Comparison of ENCODE assay signal across 8 cellular contexts in the genomic region with DNA sequence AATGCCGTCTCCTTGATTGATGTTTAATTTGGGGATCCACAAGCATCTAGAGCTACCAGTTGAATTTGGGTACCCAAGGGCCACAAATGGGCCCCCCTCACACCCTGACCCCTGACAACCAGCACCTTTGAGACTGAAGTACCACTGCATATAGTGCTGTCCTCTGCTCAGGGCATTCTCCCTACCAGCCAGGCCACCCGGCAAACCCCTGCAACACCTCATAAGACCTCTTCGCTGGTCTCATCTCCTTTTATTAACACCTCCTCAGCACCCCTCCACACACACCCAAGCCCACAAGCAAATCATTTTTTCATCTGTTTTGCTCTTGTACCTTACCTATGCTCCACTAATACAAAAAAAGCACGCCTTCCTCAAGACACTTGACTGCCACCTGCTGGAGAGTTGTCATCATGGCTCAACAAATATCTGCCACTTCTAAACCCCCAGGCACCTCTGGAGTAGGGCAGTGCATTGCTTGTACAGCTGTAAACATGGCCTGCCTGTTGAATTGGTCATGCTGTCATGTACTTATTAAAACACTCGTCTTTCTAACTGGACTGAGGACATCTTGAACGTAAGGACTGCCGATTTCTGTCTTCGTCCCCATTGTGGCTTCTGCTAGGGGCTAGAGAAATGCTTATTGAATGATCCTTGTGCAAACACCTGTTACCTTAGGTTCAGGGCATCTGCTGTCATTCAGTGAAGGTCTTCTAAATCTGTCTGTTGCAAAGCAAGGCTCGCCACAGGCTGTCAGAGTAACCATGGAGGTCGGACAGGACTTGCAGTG.
A peak's percentile ranks its signal among the peaks of the same experiment; 100 is the strongest.
DNase-seq lines count a peak whose midpoint lies in the region; ATAC-seq and TF ChIP-seq lines count a peak whose summit lies in the region.

No MANE protein-coding gene starts in this region.

- peak; percentile 79 for DNase-seq in CD1c-positive myeloid dendritic cell (ENCODE audit: extremely low spot score)
- DNase-seq in Peyer's patch: peak in 2 of 3 donors; percentile 70 to 88
- DNase-seq in activated T-helper 1 cell treated with Interleukin-2 at 50 U/mL for 16 hours (ENCODE audit: low read depth): peak; percentile 29
- peak; percentile 76 for DNase-seq in fibroblast of villous mesenchyme (ENCODE audit: low read depth)
- peak; percentile 74 for DNase-seq in omental fat pad (ENCODE audit: low spot score)
- DNase-seq in tibial nerve (ENCODE audit: low spot score in 2 of 2): peak; percentile 50 to 87

- H3K4me2 ChIP-seq in KMS-11: no peak overlapping the region

- H4K20me1 ChIP-seq in KMS-11 (ENCODE audit: insufficient read depth): 0 out of 2 replicates have a peak, but pooled peaks cover 5% of the 10 kb centered on the region

- H3K27ac ChIP-seq in KMS-11 (no peak overlapping the region), Peyer's patch (no peak overlapping the region), tibial nerve (no peak overlapping the region)

- TF ChIP-seq POLR2A in Peyer's patch (IDR thresholded peaks at IDR 0.05): no peak
- TF ChIP-seq POLR2A in tibial nerve (IDR thresholded peaks at IDR 0.05): no peak

- peak; percentile 89 for TF ChIP-seq CTCF in KMS-11 (conservative IDR thresholded peaks at IDR 0.05; ENCODE audit: low read depth, low read length)
- TF ChIP-seq CTCF in Peyer's patch (IDR thresholded peaks at IDR 0.05): peak; percentile 48 to 90 (median 80)
- TF ChIP-seq CTCF in fibroblast of villous mesenchyme (IDR thresholded peaks at IDR 0.05; ENCODE audit: insufficient read depth, low read depth, low read length): peak; percentile 87
- peak in 1 of 3 donors; percentile 15 for TF ChIP-seq CTCF in omental fat pad (IDR thresholded peaks at IDR 0.05)
- peak; percentile 75 to 81 (median 75) for TF ChIP-seq CTCF in tibial nerve (IDR thresholded peaks at IDR 0.05)

- H3K4me1 ChIP-seq in KMS-11 (ENCODE audit: low read depth, poor library complexity, severe bottlenecking): no peaks in the 10 kb centered on the region
- H3K4me1 ChIP-seq in Peyer's patch: peaks cover 0 to 6% (median 0%) of the 10 kb centered on the region in 4 donors
- H3K4me1 ChIP-seq in tibial nerve: peaks cover 0 to 27% (median 3%) of the 10 kb centered on the region in 4 donors

- ATAC-seq in GM19452 (IDR thresholded peaks at IDR 0.05; ENCODE audit: unreplicated experiment): peak; percentile 60
- peak; percentile 42 for ATAC-seq in omental fat pad (ENCODE audit: low FRiP score)

- H3K36me3 ChIP-seq in KMS-11 (ENCODE audit: insufficient read depth) (no peaks in the 10 kb centered on the region), Peyer's patch (no peaks in the 10 kb centered on the region), tibial nerve (peaks cover 0 to 11% (median 0%) of the 10 kb centered on the region in 3 donors)

- H3K27me3 ChIP-seq in KMS-11 (ENCODE audit: insufficient read depth, low read depth) (no peaks in the 10 kb centered on the region), Peyer's patch (no peaks in the 10 kb centered on the region), tibial nerve (no peaks in the 10 kb centered on the region)

- H3K9me3 ChIP-seq in Peyer's patch: no peaks in the 10 kb centered on the region
- H3K9me3 ChIP-seq in tibial nerve: no peaks in the 10 kb centered on the region

- peak in 1 of 2 donors; percentile 7 for TF ChIP-seq EP300 in tibial nerve (IDR thresholded peaks at IDR 0.05)

- H3K79me2 ChIP-seq in KMS-11 (ENCODE audit: insufficient read depth, low read depth): no peaks in the 10 kb centered on the region; the same call in none of the 2 replicates

- H2AFZ ChIP-seq in KMS-11 (ENCODE audit: low read depth): no peak overlapping the region

- H3K4me3 ChIP-seq in KMS-11 (IDR thresholded peaks at IDR 0.05; ENCODE audit: insufficient read depth, low read depth, low read length) (no peak overlapping the region), Peyer's patch (no peak overlapping the region), fibroblast of villous mesenchyme (ENCODE audit: low read depth, low read length) (no peak overlapping the region), tibial nerve (no peak overlapping the region)

- WGBS in tibial nerve, 2 donors: 64 to 66% methylated on average over 10 of the region's 10 CpGs

- no peak overlapping the region for H3K9ac ChIP-seq in KMS-11

Comparison
In these comparisons a context has a peak if more than half of its experiments do, and no peak if none do; other contexts are left out.
1. DNase-seq: peak in every context shown above with its lines; median percentile 79 in CD1c-positive myeloid dendritic cell; 79 in Peyer's patch; 76 in fibroblast of villous mesenchyme; 74 in omental fat pad; 68 in tibial nerve; 29 in activated T-helper 1 cell treated with Interleukin-2 at 50 U/mL for 16 hours.